In the genomic region with DNA sequence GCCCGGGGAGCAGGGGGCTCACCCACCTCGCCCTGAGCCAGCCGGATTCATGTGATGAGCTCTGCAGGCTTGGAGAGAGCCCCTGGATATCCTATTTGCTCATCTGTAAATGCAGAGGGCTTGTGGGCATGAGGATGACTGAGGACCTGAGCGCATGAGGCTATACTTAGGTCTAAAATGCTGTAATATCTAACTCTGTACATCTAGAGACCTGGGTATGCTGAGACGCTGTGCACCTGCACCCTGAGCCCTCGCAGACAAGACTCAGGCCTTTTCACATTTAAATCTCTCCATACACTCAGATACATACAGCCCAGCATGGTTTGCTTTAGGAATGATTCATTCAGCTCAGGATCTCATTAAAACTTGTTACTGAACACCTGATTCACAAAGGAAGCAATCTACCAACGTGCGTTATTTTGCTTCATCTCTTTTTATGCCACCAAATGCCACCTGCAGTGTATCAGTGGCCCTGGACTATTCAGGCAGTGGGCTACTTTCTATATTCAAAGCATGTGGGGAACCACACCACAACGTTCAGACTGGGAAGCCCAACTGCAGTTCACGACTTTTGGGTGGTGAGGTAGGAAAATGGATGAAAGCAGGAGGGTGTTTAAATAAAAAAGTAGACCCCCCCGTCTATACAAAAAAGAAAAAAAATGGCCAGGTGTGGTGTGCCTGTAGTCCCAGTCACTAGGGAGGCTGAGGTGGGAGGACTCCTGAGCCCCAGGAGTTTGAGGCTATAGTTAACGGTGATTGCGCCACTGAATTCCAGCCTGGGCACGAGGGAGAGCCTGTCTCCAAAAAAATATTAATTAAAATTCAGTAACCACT, we compare ENCODE assay signal across 11 cellular contexts. TPM values are rescaled to one million over a fixed set of nuclear protein-coding genes. Genes with fewer than 3 reads are reported as not detected.
DNase-seq lines count a peak whose midpoint lies in the region; ATAC-seq and TF ChIP-seq lines count a peak whose summit lies in the region.
"Had no signal": no experiment of that assay in that cellular context is flagged by ENCODE, and none has a peak within 500 bp of the region (broad histone marks: within the 10 kb centered on the region; RNA-seq: fewer than 3 reads in every experiment).

No MANE protein-coding gene starts in this region.

- H3K4me3 Mint-ChIP-seq in mesothelial cell of epicardium = no peak overlapping the region
- no peak overlapping the region for H3K4me3 Mint-ChIP-seq in T-helper 2 cell treated with Interferon-gamma antibody and Interleukin-4, amounts not matched to agents 5 μg/mL and 100 μg/mL, for 36 hours

- H3K36me3 ChIP-seq in BLaER1 treated with 17β-estradiol and CSF1 and Interleukin-3, amounts not matched to agents 10 nM and 100 nM = peaks cover 0 to 9% (median 0%) of the 10 kb centered on the region in 11 experiments; a peak in 4 of 22 replicates
- H3K36me3 ChIP-seq in SU-DHL-6 (ENCODE audit: low read length) = no peaks in the 10 kb centered on the region

- H3K4me1 Mint-ChIP-seq in mesothelial cell of epicardium = peaks cover 53% of the 10 kb centered on the region
- peaks cover 57% of the 10 kb centered on the region for H3K4me1 Mint-ChIP-seq in T-helper 2 cell treated with Interferon-gamma antibody and Interleukin-4, amounts not matched to agents 5 μg/mL and 100 μg/mL, for 36 hours (ENCODE audit: low read depth)

- no peaks in the 10 kb centered on the region for H3K9me2 ChIP-seq in SU-DHL-6 (replicated peaks; ENCODE audit: insufficient read depth, low read length)

- H3K27me3 ChIP-seq in BLaER1 treated with 17β-estradiol and CSF1 and Interleukin-3, amounts not matched to agents 10 nM and 100 nM = no peaks in the 10 kb centered on the region
- H3K27me3 ChIP-seq in SU-DHL-6 (ENCODE audit: low read length) = no peaks in the 10 kb centered on the region

- TF ChIP-seq CTCF in SU-DHL-6 (IDR thresholded peaks at IDR 0.05; ENCODE audit: insufficient read depth, low read length, poor library complexity, severe bottlenecking) (no peak), mesothelial cell of epicardium (IDR thresholded peaks at IDR 0.05; ENCODE audit: unreplicated experiment) (no peak)

- H3K4me3 ChIP-seq in BLaER1 treated with 17β-estradiol and CSF1 and Interleukin-3, amounts not matched to agents 10 nM and 100 nM = no peak overlapping the region
- peak overlapping the region; percentile 22 for H3K4me3 ChIP-seq in SU-DHL-6 (ENCODE audit: insufficient read depth, low read length, poor library complexity, severe bottlenecking)

- no peak overlapping the region for H2AFZ ChIP-seq in SU-DHL-6 (ENCODE audit: low read depth, low read length, severe bottlenecking)

- no peaks in the 10 kb centered on the region for H3K36me3 Mint-ChIP-seq in mesothelial cell of epicardium
- H3K36me3 Mint-ChIP-seq in T-helper 2 cell treated with Interferon-gamma antibody and Interleukin-4, amounts not matched to agents 5 μg/mL and 100 μg/mL, for 36 hours (ENCODE audit: low read depth) = peaks cover 3% of the 10 kb centered on the region

- H3K9me3 ChIP-seq in BLaER1 treated with 17β-estradiol and CSF1 and Interleukin-3, amounts not matched to agents 10 nM and 100 nM (replicated peaks in 1 of 11) = no peaks in the 10 kb centered on the region
- no peaks in the 10 kb centered on the region for H3K9me3 ChIP-seq in SU-DHL-6 (ENCODE audit: insufficient read depth, low read length)

- H3K27me3 Mint-ChIP-seq in mesothelial cell of epicardium (ENCODE audit: low read depth) = no peaks in the 10 kb centered on the region
- H3K27me3 Mint-ChIP-seq in T-helper 2 cell treated with Interferon-gamma antibody and Interleukin-4, amounts not matched to agents 5 μg/mL and 100 μg/mL, for 36 hours (ENCODE audit: low read depth) = no peaks in the 10 kb centered on the region

- H3K4me2 ChIP-seq in BLaER1 treated with 17β-estradiol and CSF1 and Interleukin-3, amounts not matched to agents 10 nM and 100 nM = peak overlapping the region; percentile 54 to 81 (median 69)
- peak overlapping the region; percentile 97 for H3K4me2 ChIP-seq in SU-DHL-6 (ENCODE audit: low read depth, low read length, poor library complexity, severe bottlenecking)

- no peak overlapping the region for H3K27ac ChIP-seq in BLaER1 treated with 17β-estradiol and CSF1 and Interleukin-3, amounts not matched to agents 10 nM and 100 nM
- H3K27ac ChIP-seq in SU-DHL-6 (ENCODE audit: low read depth, low read length) = peak overlapping the region; percentile 92

- H3K9ac ChIP-seq in BLaER1 treated with 17β-estradiol and CSF1 and Interleukin-3, amounts not matched to agents 10 nM and 100 nM = peak overlapping the region in 4 of 11 experiments; percentile 11 to 37 (median 26); a peak in 4 of 22 replicates
- peak overlapping the region; percentile 47 for H3K9ac ChIP-seq in SU-DHL-6 (ENCODE audit: low read length)

- H3K9me3 Mint-ChIP-seq in mesothelial cell of epicardium = no peaks in the 10 kb centered on the region
- H3K9me3 Mint-ChIP-seq in T-helper 2 cell treated with Interferon-gamma antibody and Interleukin-4, amounts not matched to agents 5 μg/mL and 100 μg/mL, for 36 hours = no peaks in the 10 kb centered on the region

- ATAC-seq in GM21529 (IDR thresholded peaks at IDR 0.05; ENCODE audit: unreplicated experiment) (peak; percentile 45), GM21717 (IDR thresholded peaks at IDR 0.05; ENCODE audit: unreplicated experiment) (no peak), HG03135 (IDR thresholded peaks at IDR 0.05; ENCODE audit: unreplicated experiment) (no peak)

- no peak for DNase-seq in mesothelial cell of epicardium (ENCODE audit: low spot score in 2 of 2, unreplicated experiment in 2 of 2)
- DNase-seq in T-helper 2 cell treated with Interferon-gamma antibody and Interleukin-4, amounts not matched to agents 5 μg/mL and 100 μg/mL, for 36 hours (ENCODE audit: low spot score) = no peak
- DNase-seq in NCI-H1694 treated with DMSO at 0.1 percent for 48 hours (lab: John Stamatoyannopoulos, UW) = no peak
- DNase-seq: C1 segment of cervical spinal cord; NCI-H446 treated with DMSO at 0.1 percent for 48 hours; stimulated activated naive CD4-positive, alpha-beta T cell had no signal

- peaks cover 94% of the 10 kb centered on the region for H3K79me2 ChIP-seq in SU-DHL-6 (ENCODE audit: insufficient read depth, low read length)

- H3K27ac Mint-ChIP-seq in mesothelial cell of epicardium = peak overlapping the region; percentile 11
- H3K27ac Mint-ChIP-seq in T-helper 2 cell treated with Interferon-gamma antibody and Interleukin-4, amounts not matched to agents 5 μg/mL and 100 μg/mL, for 36 hours = no peak overlapping the region

- H3F3A ChIP-seq in SU-DHL-6 (ENCODE audit: insufficient read depth) = peaks cover 41% of the 10 kb centered on the region

- peaks cover 87 to 96% (median 94%) of the 10 kb centered on the region in 10 experiments for H3K4me1 ChIP-seq in BLaER1 treated with 17β-estradiol and CSF1 and Interleukin-3, amounts not matched to agents 10 nM and 100 nM

- peaks cover 96 to 99% (median 97%) of the 10 kb centered on the region in 11 experiments for H4K20me1 ChIP-seq in BLaER1 treated with 17β-estradiol and CSF1 and Interleukin-3, amounts not matched to agents 10 nM and 100 nM
- peaks cover under 1% of the 10 kb centered on the region; the same call in 1 of the 2 replicates for H4K20me1 ChIP-seq in SU-DHL-6 (ENCODE audit: low read depth, low read length)

RNA-seq across cellular contexts. Expression of a gene that starts 12.0 kb away (rescaled TPM):
- total RNA-seq in mesothelial cell of epicardium = 135 to 139 TPM (median 136 TPM) in 3 replicates
